ENCODE assay signal across 18 cellular contexts in the genomic region with DNA sequence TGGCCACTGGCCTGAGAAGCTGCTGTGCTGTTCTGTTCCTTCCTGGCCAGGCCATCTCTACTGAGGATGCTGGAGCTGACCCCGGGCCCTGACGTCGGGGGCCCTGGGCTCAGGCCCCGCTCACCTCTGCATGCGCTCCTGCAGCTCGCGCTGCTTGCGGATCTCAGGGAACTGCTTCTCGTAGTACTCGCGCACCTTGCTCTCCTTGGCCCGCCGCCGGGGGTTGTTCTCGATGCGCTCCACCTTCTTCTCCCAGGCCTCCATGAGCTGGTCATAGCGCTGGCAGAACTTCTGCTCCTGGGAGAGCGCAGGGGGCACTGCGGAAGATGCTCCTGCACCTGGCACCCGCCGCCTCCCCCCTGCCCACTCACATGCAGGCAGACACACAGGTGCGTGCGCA.
"Had no signal": no experiment of that assay in that cellular context is flagged by ENCODE, and none has a peak within 500 bp of the region (broad histone marks: within the 10 kb centered on the region; RNA-seq: fewer than 3 reads in every experiment).

No MANE protein-coding gene starts in this region.

- H3K9me3 Mint-ChIP-seq: activated T-helper 2 cell treated with anti-CD3 and anti-CD28 coated beads, Interferon-gamma antibody, Interleukin-2, Interleukin-4, amounts not matched to agents 10 μg/mL and 5 μg/mL and 100 μg/mL, durations not matched to agents 14 hours and 24 hours and 36 hours; naive B cell had no signal

- H3K4me3 Mint-ChIP-seq: activated CD4-positive, alpha-beta memory T cell treated with anti-CD3 and anti-CD28 coated beads for 36 hours; activated naive CD4-positive, alpha-beta T cell treated with anti-CD3 and anti-CD28 coated beads for 36 hours; naive B cell; stimulated activated naive CD8-positive, alpha-beta T cell treated with anti-CD3 and anti-CD28 coated beads, Interleukin-15, amount 100 ng/mL, for 72 hours had no signal

- H3K27ac Mint-ChIP-seq: activated CD4-positive, alpha-beta memory T cell treated with anti-CD3 and anti-CD28 coated beads for 36 hours; activated naive CD4-positive, alpha-beta T cell treated with anti-CD3 and anti-CD28 coated beads for 36 hours; activated T-helper 2 cell treated with anti-CD3 and anti-CD28 coated beads, Interferon-gamma antibody, Interleukin-2, Interleukin-4, amounts not matched to agents 10 μg/mL and 5 μg/mL and 100 μg/mL, durations not matched to agents 14 hours and 24 hours and 36 hours had no signal

- H3K27ac ChIP-seq: body of pancreas, VCaP had no signal

- DNase-seq: activated CD4-positive, alpha-beta memory T cell treated with anti-CD3 and anti-CD28 coated beads for 36 hours; activated naive CD4-positive, alpha-beta T cell treated with anti-CD3 and anti-CD28 coated beads for 36 hours; body of pancreas; central memory CD4-positive, alpha-beta T cell; heart right ventricle; kidney glomerular epithelial cell; left ventricle myocardium inferior; mammary epithelial cell; naive B cell; nucleus accumbens; stimulated activated naive CD8-positive, alpha-beta T cell treated with anti-CD3 and anti-CD28 coated beads, Interleukin-15, amount 100 ng/mL, for 72 hours; SW 1271; T-helper 2 cell; trophoblast cell had no signal

- ATAC-seq: body of pancreas; gastroesophageal sphincter; heart right ventricle; mucosa of descending colon; stimulated activated naive CD8-positive, alpha-beta T cell treated with anti-CD3 and anti-CD28 coated beads, Interleukin-15, amount 100 ng/mL, for 72 hours had no signal

- H3K27me3 Mint-ChIP-seq: activated CD4-positive, alpha-beta memory T cell treated with anti-CD3 and anti-CD28 coated beads for 36 hours; naive B cell; stimulated activated naive CD8-positive, alpha-beta T cell treated with anti-CD3 and anti-CD28 coated beads, Interleukin-15, amount 100 ng/mL, for 72 hours had no signal

- H3K4me1 Mint-ChIP-seq: stimulated activated naive CD8-positive, alpha-beta T cell treated with anti-CD3 and anti-CD28 coated beads, Interleukin-15, amount 100 ng/mL, for 72 hours had no signal
